12 cellular contexts compared by ENCODE assay signal in the genomic region with DNA sequence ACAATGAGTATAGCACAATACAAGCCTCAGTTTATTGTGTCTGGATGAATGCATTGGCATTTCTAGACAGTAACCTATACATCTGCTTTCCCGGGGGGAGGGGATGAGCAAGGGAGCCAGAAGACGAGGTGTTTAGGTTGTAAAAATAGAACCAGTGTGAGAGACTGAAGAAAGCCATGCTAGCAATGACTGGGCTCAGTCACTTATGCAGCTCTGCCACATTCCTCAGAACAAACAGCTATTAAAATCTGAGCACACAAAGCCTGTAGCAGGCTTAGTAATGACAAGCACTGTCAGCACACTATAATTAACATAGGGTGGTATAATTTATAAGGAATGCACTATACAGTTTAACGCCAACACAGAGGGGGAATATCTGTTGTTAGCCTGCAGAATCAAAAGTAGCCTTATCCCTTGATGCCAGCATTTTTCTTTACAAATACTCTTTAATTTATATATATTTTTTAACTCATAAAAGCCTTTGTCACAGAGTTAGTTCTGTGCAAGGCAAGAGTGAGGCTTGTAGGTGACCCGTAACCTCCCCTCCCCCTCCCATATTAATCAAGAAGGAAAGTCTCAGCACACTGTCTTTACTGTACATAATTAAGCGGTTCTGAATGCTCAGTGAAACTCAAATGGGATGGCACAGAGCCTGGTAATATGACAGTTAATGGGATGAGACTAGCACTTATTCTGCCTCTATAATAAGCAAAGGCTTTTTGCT.
DNase-seq lines count a peak whose midpoint lies in the region; ATAC-seq and TF ChIP-seq lines count a peak whose summit lies in the region.
"Had no signal": no experiment of that assay in that cellular context is flagged by ENCODE, and none has a peak within 500 bp of the region (broad histone marks: within the 10 kb centered on the region; RNA-seq: fewer than 3 reads in every experiment).

No MANE protein-coding gene starts in this region.

- peaks cover 45% of the 10 kb centered on the region for H3K4me1 Mint-ChIP-seq in glutamatergic neuron (ENCODE audit: low read depth, unreplicated experiment)
- no peaks in the 10 kb centered on the region for H3K4me1 Mint-ChIP-seq in T-helper 17 cell

- H3K9me3 ChIP-seq in psoas muscle (no peaks in the 10 kb centered on the region), T-helper 17 cell (ENCODE audit: control insufficient read depth, low read length, poor library complexity, severe bottlenecking) (no peaks in the 10 kb centered on the region)
- H3K9me3 ChIP-seq: A549, transverse colon had no signal

- H3K36me3 Mint-ChIP-seq in glutamatergic neuron (ENCODE audit: unreplicated experiment) (no peaks in the 10 kb centered on the region), T-helper 17 cell (ENCODE audit: low read depth) (no peaks in the 10 kb centered on the region)

- H3K4me3 Mint-ChIP-seq in glutamatergic neuron (ENCODE audit: unreplicated experiment) (no peak overlapping the region), T-helper 17 cell (no peak overlapping the region)

- peak in 3 of 4 donors; percentile 54 to 85 (median 70) for ATAC-seq in psoas muscle
- ATAC-seq in HG02973 (IDR thresholded peaks at IDR 0.05; ENCODE audit: unreplicated experiment) = no peak
- no peak for ATAC-seq in HG03025 (IDR thresholded peaks at IDR 0.05; ENCODE audit: low FRiP score, unreplicated experiment)
- ATAC-seq in T-helper 17 cell = no peak
- ATAC-seq: A549 had no signal

- H3K4me1 ChIP-seq in psoas muscle = peaks cover 48% of the 10 kb centered on the region

- H3K4me3 ChIP-seq in psoas muscle = no peak overlapping the region
- H3K4me3 ChIP-seq: A549, transverse colon had no signal

- TF ChIP-seq CTCF in glutamatergic neuron (IDR thresholded peaks at IDR 0.05; ENCODE audit: partially characterized antibody, unreplicated experiment) (no peak), psoas muscle (IDR thresholded peaks at IDR 0.05) (no peak)

- H3K27ac ChIP-seq in psoas muscle = no peak overlapping the region
- H3K27ac ChIP-seq: A549, transverse colon had no signal

- no peaks in the 10 kb centered on the region for H3K36me3 ChIP-seq in psoas muscle (ENCODE audit: insufficient read depth in 1 of 2, low read depth in 1 of 2)
- H3K36me3 ChIP-seq: transverse colon had no signal

- WGBS in psoas muscle, 3 donors = 30 to 42% (median 41%) methylated on average over 5 of the region's 5 CpGs

- DNase-seq in NCI-H1105 treated with DMSO at 0.1 percent for 48 hours (lab: John Stamatoyannopoulos, UW) (peak; percentile 62), NCI-H1105 (lab: John Stamatoyannopoulos, UW) (no peak), NCI-H69 (lab: John Stamatoyannopoulos, UW) (peak; percentile 93), glutamatergic neuron (no peak), psoas muscle (no peak), T-helper 17 cell (no peak)
- DNase-seq: MM.1S; stimulated activated CD4-positive, alpha-beta T cell treated with anti-CD3 and anti-CD28 coated beads, Interleukin-4, amount 100 ng/mL, for 24 hours; transverse colon had no signal

- H3K27ac Mint-ChIP-seq in glutamatergic neuron (ENCODE audit: unreplicated experiment) (peak overlapping the region; percentile 24), T-helper 17 cell (no peak overlapping the region)

- no peaks in the 10 kb centered on the region for H3K27me3 ChIP-seq in psoas muscle (ENCODE audit: insufficient read depth in 3 of 3, low read length in 2 of 3)
- H3K27me3 ChIP-seq: transverse colon had no signal

- intact Hi-C loops in psoas muscle (cut with DNase I) = no loop called here

- H3K9me3 Mint-ChIP-seq in glutamatergic neuron (ENCODE audit: unreplicated experiment) = no peaks in the 10 kb centered on the region

- H3K27me3 Mint-ChIP-seq in glutamatergic neuron (ENCODE audit: unreplicated experiment) = no peaks in the 10 kb centered on the region
- no peaks in the 10 kb centered on the region for H3K27me3 Mint-ChIP-seq in T-helper 17 cell

Comparison
In these comparisons a context has a peak if more than half of its experiments do, and no peak if none do; other contexts are left out.
1. DNase-seq: peak in NCI-H1105 treated with DMSO at 0.1 percent for 48 hours (single experiment) and NCI-H69 (single experiment); none in NCI-H1105 (single experiment), glutamatergic neuron (single experiment), psoas muscle (0 of 2) and T-helper 17 cell (0 of 3).
2. ATAC-seq: peak in psoas muscle (3 of 4); none in HG02973 (single experiment), HG03025 (single experiment) and T-helper 17 cell (single experiment).